Comparison of ENCODE assay signal across 22 cellular contexts in the genomic region with DNA sequence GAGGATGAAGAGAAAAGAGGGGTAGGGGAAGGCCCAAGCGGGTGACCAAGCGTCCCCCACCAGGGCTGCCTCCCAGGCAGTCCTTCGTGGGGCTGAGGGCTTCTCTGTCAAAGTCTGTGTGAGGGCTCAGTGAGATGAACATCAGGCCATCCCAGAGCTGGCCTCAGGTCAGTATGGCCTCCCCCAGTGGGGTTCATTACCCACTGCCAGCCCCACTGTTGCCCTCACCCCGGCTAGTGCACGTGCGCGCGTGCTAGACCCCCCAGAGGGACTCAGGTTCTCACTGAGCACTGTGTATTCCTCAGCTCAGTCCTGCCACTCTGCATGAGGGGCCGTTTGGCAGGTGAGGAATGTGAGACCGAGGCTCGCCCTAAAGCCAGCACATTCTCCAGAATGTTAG. TPM values are rescaled to one million over a fixed set of nuclear protein-coding genes. Genes with fewer than 3 reads are reported as not detected.
DNase-seq lines count a peak whose midpoint lies in the region; ATAC-seq and TF ChIP-seq lines count a peak whose summit lies in the region.
"Had no signal": no experiment of that assay in that cellular context is flagged by ENCODE, and none has a peak within 500 bp of the region (broad histone marks: within the 10 kb centered on the region; RNA-seq: fewer than 3 reads in every experiment).

No MANE protein-coding gene starts in this region.

- DNase-seq in Right ventricle myocardium inferior (ENCODE audit: missing footprints): peak; percentile 30
- no peak for DNase-seq in Right ventricle myocardium superior
- peak; percentile 42 for DNase-seq in islet precursor cell
- no peak for DNase-seq in osteocyte (ENCODE audit: extremely low spot score, unreplicated experiment)
- no peak for DNase-seq in activated naive CD8-positive, alpha-beta T cell treated with anti-CD3 and anti-CD28 coated beads, Interleukin-2, amount 50 U/mL, for 24 hours
- DNase-seq in CD4-positive, alpha-beta T cell: no peak
- DNase-seq: AML-193; C1 segment of cervical spinal cord; CD8-positive, alpha-beta memory T cell; NCI-H1105; NCI-H146; NCI-H2029; NCI-H226; NCI-H510A treated with DMSO at 0.1 percent for 48 hours; NCI-H748 treated with DMSO at 0.1 percent for 48 hours; SHP77 treated with DMSO at 0.1 percent for 48 hours had no signal

- no peaks in the 10 kb centered on the region for H3K27me3 Mint-ChIP-seq in osteocyte (ENCODE audit: unreplicated experiment)
- peaks cover 17% of the 10 kb centered on the region for H3K27me3 Mint-ChIP-seq in activated naive CD8-positive, alpha-beta T cell treated with anti-CD3 and anti-CD28 coated beads, Interleukin-2, amount 50 U/mL, for 24 hours
- peaks cover 19% of the 10 kb centered on the region for H3K27me3 Mint-ChIP-seq in CD4-positive, alpha-beta T cell

- POLR2A ChIA-PET in CD4-positive, alpha-beta T cell (lab: Charles Lee): no interaction called here

- no peak overlapping the region for H3K4me3 Mint-ChIP-seq in osteocyte (ENCODE audit: unreplicated experiment)
- H3K4me3 Mint-ChIP-seq in activated naive CD8-positive, alpha-beta T cell treated with anti-CD3 and anti-CD28 coated beads, Interleukin-2, amount 50 U/mL, for 24 hours: no peak overlapping the region
- H3K4me3 Mint-ChIP-seq in CD4-positive, alpha-beta T cell: no peak overlapping the region
- H3K4me3 Mint-ChIP-seq: CD8-positive, alpha-beta memory T cell; GM23338; IgD-negative memory B cell had no signal

- TF ChIP-seq CTCF in osteocyte (IDR thresholded peaks at IDR 0.05): no peak
- TF ChIP-seq CTCF in CD4-positive, alpha-beta T cell (IDR thresholded peaks at IDR 0.05): no peak

- H3K27ac Mint-ChIP-seq in osteocyte (ENCODE audit: unreplicated experiment): peak overlapping the region; percentile 71
- no peak overlapping the region for H3K27ac Mint-ChIP-seq in activated naive CD8-positive, alpha-beta T cell treated with anti-CD3 and anti-CD28 coated beads, Interleukin-2, amount 50 U/mL, for 24 hours
- H3K27ac Mint-ChIP-seq in CD4-positive, alpha-beta T cell: no peak overlapping the region
- H3K27ac Mint-ChIP-seq: GM23338 had no signal

- H3K9me3 Mint-ChIP-seq in osteocyte (ENCODE audit: unreplicated experiment): no peaks in the 10 kb centered on the region
- H3K9me3 Mint-ChIP-seq in activated naive CD8-positive, alpha-beta T cell treated with anti-CD3 and anti-CD28 coated beads, Interleukin-2, amount 50 U/mL, for 24 hours: no peaks in the 10 kb centered on the region
- H3K9me3 Mint-ChIP-seq in CD4-positive, alpha-beta T cell: no peaks in the 10 kb centered on the region
- H3K9me3 Mint-ChIP-seq: CD8-positive, alpha-beta memory T cell; GM23338; IgD-negative memory B cell had no signal

- H3K36me3 Mint-ChIP-seq in osteocyte (ENCODE audit: unreplicated experiment): peaks cover 2% of the 10 kb centered on the region
- no peaks in the 10 kb centered on the region for H3K36me3 Mint-ChIP-seq in activated naive CD8-positive, alpha-beta T cell treated with anti-CD3 and anti-CD28 coated beads, Interleukin-2, amount 50 U/mL, for 24 hours (ENCODE audit: low read depth)
- no peaks in the 10 kb centered on the region for H3K36me3 Mint-ChIP-seq in CD4-positive, alpha-beta T cell (ENCODE audit: low read depth)
- H3K36me3 Mint-ChIP-seq: CD8-positive, alpha-beta memory T cell; IgD-negative memory B cell had no signal

- CTCF ChIA-PET in CD4-positive, alpha-beta T cell (lab: Charles Lee): no interaction called here

- H3K27ac ChIP-seq in CD4-positive, alpha-beta T cell (ENCODE audit: low read depth, low read length): no peak overlapping the region
- H3K27ac ChIP-seq: SK-N-MC had no signal

- peaks cover 10% of the 10 kb centered on the region for H3K27me3 ChIP-seq in CD4-positive, alpha-beta T cell (ENCODE audit: control insufficient read depth, insufficient read depth, low read length)

- ATAC-seq in Right ventricle myocardium inferior (no peak), Right ventricle myocardium superior (ENCODE audit: poor library complexity) (no peak), GM19467 (IDR thresholded peaks at IDR 0.05; ENCODE audit: unreplicated experiment) (no peak)
- ATAC-seq in activated naive CD8-positive, alpha-beta T cell treated with anti-CD3 and anti-CD28 coated beads, Interleukin-2, amount 50 U/mL, for 24 hours: no peak
- ATAC-seq in CD4-positive, alpha-beta T cell (ENCODE audit: poor library complexity): no peak
- ATAC-seq: GM23338 had no signal

- H3K9me3 ChIP-seq in CD4-positive, alpha-beta T cell (ENCODE audit: control insufficient read depth, low read length): no peaks in the 10 kb centered on the region

- H3K4me1 Mint-ChIP-seq in osteocyte (ENCODE audit: unreplicated experiment): peaks cover 15% of the 10 kb centered on the region
- peaks cover 8% of the 10 kb centered on the region for H3K4me1 Mint-ChIP-seq in activated naive CD8-positive, alpha-beta T cell treated with anti-CD3 and anti-CD28 coated beads, Interleukin-2, amount 50 U/mL, for 24 hours
- no peaks in the 10 kb centered on the region for H3K4me1 Mint-ChIP-seq in CD4-positive, alpha-beta T cell (ENCODE audit: low read depth)

- intact Hi-C loops in Right ventricle myocardium inferior (cut with DNase I) (no loop called here), Right ventricle myocardium superior (cut with DNase I) (no loop called here)
- intact Hi-C loops in CD4-positive, alpha-beta T cell (cut with DNase I, micrococcal nuclease): no loop called here

RNA-seq across cellular contexts. Expression of a gene that starts 3.3 kb away (rescaled TPM):
- 4.4 TPM for total RNA-seq in Right ventricle myocardium inferior
- 3.1 TPM for total RNA-seq in Right ventricle myocardium superior
- total RNA-seq in osteocyte: 39.3 and 49.3 TPM in 2 replicates
- not detected for total RNA-seq in CD4-positive, alpha-beta T cell
- total RNA-seq: OCI-LY7 had no signal

RNA-seq across cellular contexts. Expression of a gene that starts 16.2 kb away (rescaled TPM):
- 16.0 TPM for total RNA-seq in Right ventricle myocardium inferior
- 16.6 TPM for total RNA-seq in Right ventricle myocardium superior
- 0.43 and 0.57 TPM in 2 replicates for total RNA-seq in osteocyte
- total RNA-seq in CD4-positive, alpha-beta T cell: not detected
- total RNA-seq: A172; CD8-positive, alpha-beta memory T cell; OCI-LY7 had no signal

RNA-seq across cellular contexts. Expression of a gene that starts 34.9 kb away (rescaled TPM):
- total RNA-seq in Right ventricle myocardium inferior (195 TPM), Right ventricle myocardium superior (193 TPM), osteocyte (439 and 466 TPM in 2 replicates)
- 100 to 1,000 TPM; 454 to 462 TPM for total RNA-seq in CD4-positive, alpha-beta T cell

Comparison
In these comparisons a context has a peak if more than half of its experiments do, and no peak if none do; other contexts are left out.
1. DNase-seq: peak in Right ventricle myocardium inferior (single experiment) and islet precursor cell (single experiment); none in Right ventricle myocardium superior (single experiment), osteocyte (single experiment), activated naive CD8-positive, alpha-beta T cell treated with anti-CD3 and anti-CD28 coated beads, Interleukin-2, amount 50 U/mL, for 24 hours (single experiment) and CD4-positive, alpha-beta T cell (0 of 10).
2. RNA of a gene that starts 16.2 kb away (total RNA-seq): 16.6 TPM in Right ventricle myocardium superior (single experiment) and 16.0 TPM in Right ventricle myocardium inferior (single experiment); 0.43 to 0.57 TPM in osteocyte and not detected in CD4-positive, alpha-beta T cell; every median in the first group is over 10 times any median in the second.